10 cellular contexts compared by ENCODE assay signal in the genomic region with DNA sequence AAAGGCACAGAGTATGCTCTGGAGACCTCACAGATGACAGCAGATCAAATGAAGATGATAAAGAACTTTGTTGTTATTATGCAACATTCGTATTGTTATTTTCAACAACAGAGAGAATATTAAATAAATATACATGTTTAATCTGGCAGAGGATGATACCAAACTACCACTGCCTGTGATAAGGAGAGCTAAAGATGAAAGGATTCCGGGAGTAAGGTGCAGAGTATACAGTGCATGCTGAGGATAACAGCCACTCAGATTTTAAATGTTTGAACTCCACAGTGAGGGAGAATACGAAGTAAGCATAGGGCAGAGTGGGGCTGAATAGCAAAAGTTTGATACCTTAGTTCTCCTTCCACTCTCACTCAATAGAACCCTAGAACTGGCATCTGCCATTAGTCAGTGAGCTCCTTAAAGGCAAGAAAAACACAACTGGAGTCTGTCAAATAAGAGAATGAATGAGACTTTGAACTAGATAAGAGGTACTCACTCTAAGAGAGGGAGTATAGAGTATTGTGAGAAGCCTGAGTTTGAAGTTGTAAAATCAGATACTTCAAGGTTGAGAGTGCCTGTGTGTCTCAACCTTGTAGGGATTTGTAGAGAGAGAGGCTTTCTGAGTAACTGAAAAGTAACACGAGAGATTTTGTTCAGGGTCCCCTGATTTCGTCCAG.
DNase-seq lines count a peak whose midpoint lies in the region; ATAC-seq and TF ChIP-seq lines count a peak whose summit lies in the region.
"Had no signal": no experiment of that assay in that cellular context is flagged by ENCODE, and none has a peak within 500 bp of the region (broad histone marks: within the 10 kb centered on the region; RNA-seq: fewer than 3 reads in every experiment).

No MANE protein-coding gene starts in this region.

- H4K91ac ChIP-seq in mesenchymal stem cell (ENCODE audit: low read length) = no peak overlapping the region

- no peak overlapping the region for H3K23ac ChIP-seq in mesenchymal stem cell (ENCODE audit: low read length in 2 of 2)

- H3K36me3 Mint-ChIP-seq in activated naive CD4-positive, alpha-beta T cell treated with anti-CD3 and anti-CD28 coated beads, Interleukin-2, amount 50 U/mL, for 72 hours = no peaks in the 10 kb centered on the region

- H4K8ac ChIP-seq in mesenchymal stem cell (ENCODE audit: low read length) = no peak overlapping the region

- no peak overlapping the region for H3K4me2 ChIP-seq in mesenchymal stem cell (ENCODE audit: low read length, poor library complexity, severe bottlenecking)

- H3K9me3 ChIP-seq in breast epithelium (no peaks in the 10 kb centered on the region), mesenchymal stem cell (ENCODE audit: control insufficient read depth, low read length) (no peaks in the 10 kb centered on the region), thymus (ENCODE audit: control insufficient read depth) (no peaks in the 10 kb centered on the region)

- no peak overlapping the region for H2AFZ ChIP-seq in mesenchymal stem cell (ENCODE audit: low read depth, low read length)

- no peak overlapping the region for H2BK15ac ChIP-seq in mesenchymal stem cell (ENCODE audit: low read depth, poor library complexity, severe bottlenecking)

- H2BK5ac ChIP-seq in mesenchymal stem cell (ENCODE audit: low read depth, low read length, poor library complexity, severe bottlenecking) = no peak overlapping the region

- peak overlapping the region; percentile 73 to 77 for H3K27ac ChIP-seq in breast epithelium
- no peak overlapping the region for H3K27ac ChIP-seq in mesenchymal stem cell (ENCODE audit: low read length, poor library complexity, severe bottlenecking)
- H3K27ac ChIP-seq in thymus (ENCODE audit: low read depth) = peak overlapping the region; percentile 21

- no peak for ATAC-seq in HG03571 (IDR thresholded peaks at IDR 0.05; ENCODE audit: unreplicated experiment)
- no peak for ATAC-seq in omental fat pad (ENCODE audit: low FRiP score)
- ATAC-seq in activated naive CD4-positive, alpha-beta T cell treated with anti-CD3 and anti-CD28 coated beads, Interleukin-2, amount 50 U/mL, for 72 hours = no peak

- peak overlapping the region; percentile 46 for H2BK120ac ChIP-seq in mesenchymal stem cell (ENCODE audit: low read depth, low read length)

- H3K4me3 ChIP-seq in breast epithelium (no peak overlapping the region), mesenchymal stem cell (ENCODE audit: insufficient read depth in 1 of 2, low read depth in 1 of 2, low read length in 2 of 2) (no peak overlapping the region), thymus (ENCODE audit: low read length) (no peak overlapping the region)

- DNase-seq in NCI-H69 (lab: John Stamatoyannopoulos, UW) (peak; percentile 43), breast epithelium (ENCODE audit: low spot score in 2 of 2) (no peak), mesenchymal stem cell (no peak), omental fat pad (ENCODE audit: low spot score) (no peak)
- no peak for DNase-seq in activated naive CD4-positive, alpha-beta T cell treated with anti-CD3 and anti-CD28 coated beads, Interleukin-2, amount 50 U/mL, for 72 hours (ENCODE audit: low spot score in 2 of 2)
- DNase-seq: activated CD8-positive, alpha-beta memory T cell treated with anti-CD3 and anti-CD28 coated beads, Interleukin-2, amount 50 U/mL, for 4 hours; kidney glomerular epithelial cell had no signal

- H3K36me3 ChIP-seq in breast epithelium (no peaks in the 10 kb centered on the region), mesenchymal stem cell (ENCODE audit: control insufficient read depth in 1 of 2, insufficient read depth in 2 of 2, low read depth in 1 of 2, low read length in 2 of 2) (peaks cover 0 to 2% of the 10 kb centered on the region in 2 experiments), thymus (ENCODE audit: control insufficient read depth, insufficient read depth) (no peaks in the 10 kb centered on the region)

- H2AK5ac ChIP-seq in mesenchymal stem cell (ENCODE audit: low read length, severe bottlenecking) = peak overlapping the region; percentile 22

- peak overlapping the region in 1 of 2 experiments; percentile 69 for H3K18ac ChIP-seq in mesenchymal stem cell (ENCODE audit: low read depth in 1 of 2, low read length in 2 of 2)

- TF ChIP-seq CTCF in breast epithelium (IDR thresholded peaks at IDR 0.05) = no peak
- TF ChIP-seq CTCF in omental fat pad (IDR thresholded peaks at IDR 0.05) = no peak

- intact Hi-C loops in breast epithelium (cut with DNase I; ENCODE audit: low total_unique reads) = no loop called here

- H3K27me3 ChIP-seq in breast epithelium (no peaks in the 10 kb centered on the region), mesenchymal stem cell (ENCODE audit: control insufficient read depth in 1 of 2, insufficient read depth in 1 of 2, low read length in 2 of 2) (no peaks in the 10 kb centered on the region), thymus (ENCODE audit: control insufficient read depth, insufficient read depth) (no peaks in the 10 kb centered on the region)

- H3K4me1 ChIP-seq in breast epithelium (peaks cover 0 to 5% of the 10 kb centered on the region in 2 donors), mesenchymal stem cell (ENCODE audit: control insufficient read depth, insufficient read depth, low read depth, low read length) (peaks cover 3% of the 10 kb centered on the region), thymus (ENCODE audit: control insufficient read depth, insufficient read depth, low read length) (no peaks in the 10 kb centered on the region)

- H3K9me3 Mint-ChIP-seq in activated naive CD4-positive, alpha-beta T cell treated with anti-CD3 and anti-CD28 coated beads, Interleukin-2, amount 50 U/mL, for 72 hours = peaks cover 0 to 6% of the 10 kb centered on the region in 2 donors

- no peak for TF ChIP-seq POLR2A in breast epithelium (IDR thresholded peaks at IDR 0.05)

- H3K4ac ChIP-seq in mesenchymal stem cell (ENCODE audit: low read depth in 1 of 2, low read length in 2 of 2) = peak overlapping the region in 1 of 2 experiments; percentile 50

- peaks cover 41% of the 10 kb centered on the region for H3K79me1 ChIP-seq in mesenchymal stem cell (replicated peaks; ENCODE audit: low read length, poor library complexity, severe bottlenecking)

- 89% methylated on average over 3 of the region's 5 CpGs for WGBS in mesenchymal stem cell
- 77% methylated on average over 5 of the region's 5 CpGs for WGBS in thymus

- H3K9ac ChIP-seq in mesenchymal stem cell (ENCODE audit: low read length) = peak overlapping the region; percentile 17

- no peak overlapping the region for H3K27ac Mint-ChIP-seq in activated naive CD4-positive, alpha-beta T cell treated with anti-CD3 and anti-CD28 coated beads, Interleukin-2, amount 50 U/mL, for 72 hours
- H3K27ac Mint-ChIP-seq: progenitor cell of endocrine pancreas had no signal

- H3K14ac ChIP-seq in mesenchymal stem cell (ENCODE audit: low read length in 2 of 2) = no peak overlapping the region

- no peak overlapping the region for H2BK12ac ChIP-seq in mesenchymal stem cell (ENCODE audit: low read length in 2 of 2)
